ENCODE assay signal across 9 cellular contexts in the genomic region with DNA sequence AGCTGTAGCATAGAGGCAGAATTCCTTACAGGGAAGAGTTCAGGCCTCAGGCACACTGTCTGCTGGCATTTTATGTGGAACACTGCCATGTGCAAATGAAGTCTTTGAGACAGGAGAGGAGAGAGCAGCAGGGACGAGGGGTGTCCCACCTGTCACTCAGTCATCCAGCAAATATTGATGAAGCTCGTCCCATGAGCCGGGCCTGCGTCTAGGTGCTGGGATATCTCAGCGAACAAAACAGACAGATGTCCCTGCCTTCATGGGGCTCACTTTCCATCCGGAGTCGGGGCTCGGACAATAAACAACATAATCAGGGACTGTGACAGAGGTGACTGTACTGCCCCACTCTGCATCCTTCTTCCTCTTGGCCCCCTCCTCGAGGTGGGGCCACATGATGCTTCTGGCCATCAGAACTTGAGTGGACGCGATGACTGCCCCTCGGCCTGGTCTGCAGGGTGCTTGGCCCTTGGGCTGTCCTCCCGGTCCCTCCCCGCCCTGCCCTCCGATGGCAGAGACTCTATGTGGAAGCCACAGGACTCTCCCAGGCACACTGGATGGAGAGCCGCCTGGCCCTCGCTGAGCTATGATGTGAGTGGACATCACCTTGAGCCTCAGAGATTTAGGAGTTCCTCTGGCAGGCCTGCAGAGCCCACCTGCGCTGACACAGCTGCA.
DNase-seq lines count a peak whose midpoint lies in the region; ATAC-seq lines count a peak whose summit lies in the region.
"Had no signal": no experiment of that assay in that cellular context is flagged by ENCODE, and none has a peak within 500 bp of the region (broad histone marks: within the 10 kb centered on the region; RNA-seq: fewer than 3 reads in every experiment).

No MANE protein-coding gene starts in this region.

- DNase-seq in activated CD4-positive, alpha-beta T cell treated with anti-CD3 and anti-CD28 coated beads, Interleukin-2, amount 10 ng/mL, durations not matched to agents 24 days and 14 days = no peak
- DNase-seq in activated CD4-positive, alpha-beta T cell treated with anti-CD3 and anti-CD28 coated beads for 48 hours = no peak
- no peak for DNase-seq in activated naive CD8-positive, alpha-beta T cell treated with anti-CD3 and anti-CD28 coated beads, Interleukin-2, amount 10 ng/mL, durations not matched to agents 7 days and 5 days
- DNase-seq in memory B cell (ENCODE audit: low spot score in 2 of 2) = no peak
- no peak for DNase-seq in inferior parietal cortex (ENCODE audit: extremely low spot score)
- DNase-seq: GOT3 had no signal

- ATAC-seq in activated naive CD8-positive, alpha-beta T cell treated with anti-CD3 and anti-CD28 coated beads, Interleukin-2, amount 10 ng/mL, durations not matched to agents 7 days and 5 days (ENCODE audit: low read depth) = no peak
- no peak for ATAC-seq in memory B cell (ENCODE audit: low read depth)
- ATAC-seq in HG02623 (IDR thresholded peaks at IDR 0.05; ENCODE audit: unreplicated experiment) = no peak
- no peak for ATAC-seq in GM21619 (IDR thresholded peaks at IDR 0.05; ENCODE audit: unreplicated experiment)

- peak overlapping the region; percentile 98 for H3K27ac ChIP-seq in temporal lobe (ENCODE audit: low read depth, low read length)

- peak overlapping the region; percentile 85 for H3K4me3 Mint-ChIP-seq in activated CD4-positive, alpha-beta T cell treated with anti-CD3 and anti-CD28 coated beads, Interleukin-2, amount 10 ng/mL, durations not matched to agents 24 days and 14 days
- peak overlapping the region; percentile 90 for H3K4me3 Mint-ChIP-seq in activated naive CD8-positive, alpha-beta T cell treated with anti-CD3 and anti-CD28 coated beads, Interleukin-2, amount 10 ng/mL, durations not matched to agents 7 days and 5 days
- H3K4me3 Mint-ChIP-seq in memory B cell = peak overlapping the region; percentile 80

- H3K27ac Mint-ChIP-seq in activated CD4-positive, alpha-beta T cell treated with anti-CD3 and anti-CD28 coated beads, Interleukin-2, amount 10 ng/mL, durations not matched to agents 24 days and 14 days = peak overlapping the region; percentile 100
- H3K27ac Mint-ChIP-seq in activated naive CD8-positive, alpha-beta T cell treated with anti-CD3 and anti-CD28 coated beads, Interleukin-2, amount 10 ng/mL, durations not matched to agents 7 days and 5 days = peak overlapping the region; percentile 100
- peak overlapping the region; percentile 95 for H3K27ac Mint-ChIP-seq in memory B cell

- H3K27me3 Mint-ChIP-seq in activated CD4-positive, alpha-beta T cell treated with anti-CD3 and anti-CD28 coated beads, Interleukin-2, amount 10 ng/mL, durations not matched to agents 24 days and 14 days = no peaks in the 10 kb centered on the region
- no peaks in the 10 kb centered on the region for H3K27me3 Mint-ChIP-seq in activated naive CD8-positive, alpha-beta T cell treated with anti-CD3 and anti-CD28 coated beads, Interleukin-2, amount 10 ng/mL, durations not matched to agents 7 days and 5 days
- H3K27me3 Mint-ChIP-seq in memory B cell = no peaks in the 10 kb centered on the region

- peaks cover 24% of the 10 kb centered on the region for H3K36me3 Mint-ChIP-seq in activated CD4-positive, alpha-beta T cell treated with anti-CD3 and anti-CD28 coated beads, Interleukin-2, amount 10 ng/mL, durations not matched to agents 24 days and 14 days (ENCODE audit: low read depth)
- H3K36me3 Mint-ChIP-seq in activated naive CD8-positive, alpha-beta T cell treated with anti-CD3 and anti-CD28 coated beads, Interleukin-2, amount 10 ng/mL, durations not matched to agents 7 days and 5 days = peaks cover 13% of the 10 kb centered on the region
- H3K36me3 Mint-ChIP-seq in memory B cell = peaks cover 2% of the 10 kb centered on the region

- POLR2A ChIA-PET in activated naive CD8-positive, alpha-beta T cell treated with anti-CD3 and anti-CD28 coated beads, Interleukin-2, amount 10 ng/mL, durations not matched to agents 7 days and 5 days (lab: Charles Lee) = interaction anchor here (0.6 to 2.6 kb wide), 12 partner anchors 10 to 333 kb away, joined by 3 to 24 read pairs (median 7); partner anchors contain the start of gene MBP

- H3K9me3 Mint-ChIP-seq in activated CD4-positive, alpha-beta T cell treated with anti-CD3 and anti-CD28 coated beads, Interleukin-2, amount 10 ng/mL, durations not matched to agents 24 days and 14 days = no peaks in the 10 kb centered on the region
- H3K9me3 Mint-ChIP-seq in activated naive CD8-positive, alpha-beta T cell treated with anti-CD3 and anti-CD28 coated beads, Interleukin-2, amount 10 ng/mL, durations not matched to agents 7 days and 5 days = no peaks in the 10 kb centered on the region
- H3K9me3 Mint-ChIP-seq in memory B cell = no peaks in the 10 kb centered on the region

- peaks cover 47% of the 10 kb centered on the region for H3K4me1 Mint-ChIP-seq in activated CD4-positive, alpha-beta T cell treated with anti-CD3 and anti-CD28 coated beads, Interleukin-2, amount 10 ng/mL, durations not matched to agents 24 days and 14 days
- H3K4me1 Mint-ChIP-seq in activated naive CD8-positive, alpha-beta T cell treated with anti-CD3 and anti-CD28 coated beads, Interleukin-2, amount 10 ng/mL, durations not matched to agents 7 days and 5 days = peaks cover 39% of the 10 kb centered on the region
- peaks cover 49% of the 10 kb centered on the region for H3K4me1 Mint-ChIP-seq in memory B cell

- intact Hi-C loops in activated CD4-positive, alpha-beta T cell treated with anti-CD3 and anti-CD28 coated beads, Interleukin-2, amount 10 ng/mL, durations not matched to agents 24 days and 14 days (cut with micrococcal nuclease) = no loop called here
